Comparison of ENCODE assay signal across 33 cellular contexts in genomic region chr4:122234686-122235085, GRCh38.
"Had no signal": no experiment of that assay in that cellular context is flagged by ENCODE, and none has a peak within 500 bp of the region (broad histone marks: within the 10 kb centered on the region; RNA-seq: fewer than 3 reads in every experiment).

No MANE protein-coding gene starts in this region.

- H3K27me3 Mint-ChIP-seq: activated B cell treated with CpG ODN at 0.5 μM for 24 hours; activated CD4-positive, alpha-beta memory T cell treated with anti-CD3 and anti-CD28 coated beads for 36 hours; activated CD4-positive, alpha-beta T cell treated with anti-CD3 and anti-CD28 coated beads, Interleukin-2, amount 10 ng/mL, durations not matched to agents 24 days and 14 days; activated CD8-positive, alpha-beta T cell treated with anti-CD3 and anti-CD28 coated beads for 36 hours; activated naive CD8-positive, alpha-beta T cell treated with anti-CD3 and anti-CD28 coated beads for 36 hours; activated T-helper 17 cell treated with anti-CD3 and anti-CD28 coated beads, Interleukin-2, amount 50 U/mL, for 72 hours had no signal

- DNase-seq: activated B cell treated with CpG ODN at 0.5 μM for 24 hours; activated CD4-positive, alpha-beta memory T cell treated with anti-CD3 and anti-CD28 coated beads for 36 hours; activated CD4-positive, alpha-beta T cell treated with anti-CD3 and anti-CD28 coated beads for 4 hours; activated CD4-positive, alpha-beta T cell treated with anti-CD3 and anti-CD28 coated beads, Interleukin-2, amount 10 ng/mL, durations not matched to agents 24 days and 14 days; activated CD4-positive, alpha-beta T cell treated with anti-CD3 and anti-CD28 coated beads, Interleukin-2, amount 50 U/mL, for 1 hour; activated CD4-positive, alpha-beta T cell treated with anti-CD3 and anti-CD28 coated beads, Interleukin-2, amount 50 U/mL, for 4 hours; activated CD4-positive, CD25-positive, alpha-beta regulatory T cell treated with anti-CD3 and anti-CD28 coated beads, Interleukin-2, amount 50 U/mL, for 72 hours; activated CD8-positive, alpha-beta memory T cell treated with anti-CD3 and anti-CD28 coated beads, Interleukin-2, amount 50 U/mL, for 4 hours; activated CD8-positive, alpha-beta T cell treated with anti-CD3 and anti-CD28 coated beads for 36 hours; activated effector memory CD4-positive, alpha-beta T cell treated with anti-CD3 and anti-CD28 coated beads, Interleukin-2, amount 50 U/mL, for 16 hours; activated gamma-delta T cell treated with Interleukin-2 at 50 U/mL for 16 hours; activated naive CD4-positive, alpha-beta T cell; activated naive CD4-positive, alpha-beta T cell treated with anti-CD3 and anti-CD28 coated beads, Interleukin-2, amount 50 U/mL, for 16 hours; activated naive CD8-positive, alpha-beta T cell treated with anti-CD3 and anti-CD28 coated beads for 36 hours; activated T-cell treated with anti-CD3 and anti-CD28 coated beads for 4 hours; activated T-cell treated with anti-CD3 and anti-CD28 coated beads, Interleukin-2, amount 50 U/mL, for 1 hour; activated T-cell treated with anti-CD3 and anti-CD28 coated beads, Interleukin-2, amount 50 U/mL, for 4 hours; activated T-cell treated with anti-CD3 and anti-CD28 coated beads, Interleukin-2, amount 50 U/mL, for 72 hours; adrenal gland; amniotic stem cell; aorta; body of pancreas; brain microvascular endothelial cell; central memory CD4-positive, alpha-beta T cell; T-helper 1 cell; T-helper 9 cell had no signal

- H3K4me3 Mint-ChIP-seq: activated B cell treated with CpG ODN at 0.5 μM for 24 hours; activated CD4-positive, alpha-beta memory T cell treated with anti-CD3 and anti-CD28 coated beads for 36 hours; activated CD4-positive, alpha-beta T cell treated with anti-CD3 and anti-CD28 coated beads, Interleukin-2, amount 10 ng/mL, durations not matched to agents 24 days and 14 days; activated CD8-positive, alpha-beta T cell treated with anti-CD3 and anti-CD28 coated beads for 36 hours; activated naive CD8-positive, alpha-beta T cell treated with anti-CD3 and anti-CD28 coated beads for 36 hours; activated T-cell treated with anti-CD3 and anti-CD28 coated beads, Interleukin-2, amount 50 U/mL, for 4 hours; activated T-cell treated with anti-CD3 and anti-CD28 coated beads, Interleukin-2, amount 50 U/mL, for 72 hours; activated T-helper 1 cell treated with anti-CD3 and anti-CD28 coated beads, Interleukin-12 subunit alpha, Interleukin-12 subunit beta, Interleukin-2, Interleukin-4 antibody, amounts not matched to agents 30 ng/mL and 10 ng/mL and 1 ng/mL, durations not matched to agents 14 hours and 24 hours and 36 hours; activated T-helper 17 cell treated with anti-CD3 and anti-CD28 coated beads, Interleukin-2, amount 50 U/mL, for 72 hours; T-helper 1 cell treated with Interleukin-12 subunit alpha and Interleukin-12 subunit beta and Interleukin-4 antibody, amounts not matched to agents 30 μg/mL and 1 μg/mL, for 36 hours; T-helper 2 cell treated with Interferon-gamma antibody and Interleukin-4, amounts not matched to agents 5 μg/mL and 100 μg/mL, for 36 hours had no signal

- H3K4me3 ChIP-seq: adrenal gland, body of pancreas, breast epithelium had no signal

- H3K4me1 Mint-ChIP-seq: activated B cell treated with CpG ODN at 0.5 μM for 24 hours; activated T-helper 17 cell treated with anti-CD3 and anti-CD28 coated beads, Interleukin-2, amount 50 U/mL, for 72 hours had no signal

- H3K27me3 ChIP-seq: adrenal gland, body of pancreas, brain microvascular endothelial cell, breast epithelium had no signal

- H3K4me1 ChIP-seq: adrenal gland, body of pancreas, breast epithelium had no signal

- H3K27ac Mint-ChIP-seq: activated B cell treated with CpG ODN at 0.5 μM for 24 hours; activated CD4-positive, alpha-beta memory T cell treated with anti-CD3 and anti-CD28 coated beads for 36 hours; activated CD4-positive, alpha-beta T cell treated with anti-CD3 and anti-CD28 coated beads, Interleukin-2, amount 10 ng/mL, durations not matched to agents 24 days and 14 days; activated CD8-positive, alpha-beta T cell treated with anti-CD3 and anti-CD28 coated beads for 36 hours; activated naive CD4-positive, alpha-beta T cell treated with anti-CD3 and anti-CD28 coated beads, Interleukin-2, amount 50 U/mL, for 72 hours; activated naive CD8-positive, alpha-beta T cell treated with anti-CD3 and anti-CD28 coated beads for 36 hours; activated T-cell treated with anti-CD3 and anti-CD28 coated beads, Interleukin-2, amount 50 U/mL, for 72 hours; activated T-helper 1 cell treated with anti-CD3 and anti-CD28 coated beads, Interleukin-12 subunit alpha, Interleukin-12 subunit beta, Interleukin-2, Interleukin-4 antibody, amounts not matched to agents 30 ng/mL and 10 ng/mL and 1 ng/mL, durations not matched to agents 14 hours and 24 hours and 36 hours; activated T-helper 17 cell treated with anti-CD3 and anti-CD28 coated beads, Interleukin-2, amount 50 U/mL, for 72 hours; T-helper 1 cell treated with Interleukin-12 subunit alpha and Interleukin-12 subunit beta and Interleukin-4 antibody, amounts not matched to agents 30 μg/mL and 1 μg/mL, for 36 hours; T-helper 2 cell treated with Interferon-gamma antibody and Interleukin-4, amounts not matched to agents 5 μg/mL and 100 μg/mL, for 36 hours had no signal

- H3K27ac ChIP-seq: adrenal gland, body of pancreas, brain microvascular endothelial cell, breast epithelium, VCaP had no signal

- H3K9me3 ChIP-seq: adrenal gland, body of pancreas, breast epithelium had no signal

- H3K9me3 Mint-ChIP-seq: activated B cell treated with CpG ODN at 0.5 μM for 24 hours; activated CD4-positive, alpha-beta memory T cell treated with anti-CD3 and anti-CD28 coated beads for 36 hours; activated CD4-positive, alpha-beta T cell treated with anti-CD3 and anti-CD28 coated beads, Interleukin-2, amount 10 ng/mL, durations not matched to agents 24 days and 14 days; activated CD8-positive, alpha-beta T cell treated with anti-CD3 and anti-CD28 coated beads for 36 hours; activated naive CD4-positive, alpha-beta T cell treated with anti-CD3 and anti-CD28 coated beads, Interleukin-2, amount 50 U/mL, for 72 hours; activated naive CD8-positive, alpha-beta T cell treated with anti-CD3 and anti-CD28 coated beads for 36 hours; activated T-cell treated with anti-CD3 and anti-CD28 coated beads, Interleukin-2, amount 50 U/mL, for 4 hours; activated T-cell treated with anti-CD3 and anti-CD28 coated beads, Interleukin-2, amount 50 U/mL, for 72 hours; activated T-helper 1 cell treated with anti-CD3 and anti-CD28 coated beads, Interleukin-12 subunit alpha, Interleukin-12 subunit beta, Interleukin-2, Interleukin-4 antibody, amounts not matched to agents 30 ng/mL and 10 ng/mL and 1 ng/mL, durations not matched to agents 14 hours and 24 hours and 36 hours; activated T-helper 17 cell treated with anti-CD3 and anti-CD28 coated beads, Interleukin-2, amount 50 U/mL, for 72 hours; T-helper 1 cell treated with Interleukin-12 subunit alpha and Interleukin-12 subunit beta and Interleukin-4 antibody, amounts not matched to agents 30 μg/mL and 1 μg/mL, for 36 hours; T-helper 2 cell treated with Interferon-gamma antibody and Interleukin-4, amounts not matched to agents 5 μg/mL and 100 μg/mL, for 36 hours had no signal

- ATAC-seq: activated CD8-positive, alpha-beta T cell treated with anti-CD3 and anti-CD28 coated beads for 36 hours; activated naive CD4-positive, alpha-beta T cell treated with anti-CD3 and anti-CD28 coated beads, Interleukin-2, amount 50 U/mL, for 72 hours; activated T-cell treated with anti-CD3 and anti-CD28 coated beads, Interleukin-2, amount 50 U/mL, for 4 hours; activated T-cell treated with anti-CD3 and anti-CD28 coated beads, Interleukin-2, amount 50 U/mL, for 72 hours; activated T-helper 17 cell treated with anti-CD3 and anti-CD28 coated beads, Interleukin-2, amount 50 U/mL, for 72 hours; body of pancreas had no signal
